Comparison of ENCODE assay signal across 8 cellular contexts in the genomic region with DNA sequence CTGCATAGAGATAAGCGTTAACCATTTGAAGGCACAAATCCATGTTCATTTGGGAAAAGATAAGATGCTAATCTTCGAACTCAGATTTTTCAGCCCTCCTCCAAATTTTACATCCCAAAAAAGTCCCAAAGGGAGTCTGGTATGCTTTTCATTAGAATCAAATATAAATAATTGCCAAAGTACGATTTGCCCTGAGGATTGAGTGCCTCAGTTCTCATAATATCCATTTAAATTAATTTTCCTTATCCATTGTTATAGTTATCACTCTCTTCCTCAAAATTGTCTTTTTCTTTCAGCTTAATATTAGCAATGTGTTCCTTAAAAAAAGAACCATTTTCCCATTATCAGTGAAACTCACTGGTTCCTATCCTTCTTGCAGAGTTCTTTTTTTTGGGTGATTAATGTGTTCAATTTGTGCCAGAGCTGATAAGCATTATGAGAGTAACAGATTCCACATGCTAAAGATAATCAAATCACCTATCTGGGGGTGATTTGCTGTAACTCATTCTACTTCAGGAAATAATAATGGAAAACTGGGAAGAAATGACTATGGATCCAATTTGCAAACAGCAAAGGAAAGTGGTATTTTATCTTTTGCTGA. TPM values are rescaled to one million over a fixed set of nuclear protein-coding genes. Genes with fewer than 3 reads are reported as not detected.
DNase-seq lines count a peak whose midpoint lies in the region; ATAC-seq and TF ChIP-seq lines count a peak whose summit lies in the region.

No MANE protein-coding gene starts in this region.

- H3K27me3 ChIP-seq in gastrocnemius medialis (no peaks in the 10 kb centered on the region), Karpas-422 (ENCODE audit: low read length) (no peaks in the 10 kb centered on the region)

- no peak for ATAC-seq in gastrocnemius medialis
- ATAC-seq in HG03354 (IDR thresholded peaks at IDR 0.05; ENCODE audit: poor library complexity, severe bottlenecking, unreplicated experiment): no peak
- ATAC-seq in GM18505 (IDR thresholded peaks at IDR 0.05; ENCODE audit: unreplicated experiment): no peak

- H3K4me1 ChIP-seq in ES-I3 (ENCODE audit: insufficient read depth, low read length) (peaks cover 9% of the 10 kb centered on the region; the same call in 1 of the 2 replicates), gastrocnemius medialis (peaks cover 6 to 8% of the 10 kb centered on the region in 2 donors), Karpas-422 (ENCODE audit: low read length) (no peaks in the 10 kb centered on the region)

- peak overlapping the region; percentile 75 for H3K9ac ChIP-seq in ES-I3 (ENCODE audit: low read depth, low read length)
- H3K9ac ChIP-seq in Karpas-422 (ENCODE audit: low read length): no peak overlapping the region

- peak overlapping the region; percentile 30 for H3K4me3 ChIP-seq in astrocyte of the spinal cord (ENCODE audit: low read depth, low read length)
- peak overlapping the region; percentile 40 to 54 (median 46) for H3K4me3 ChIP-seq in gastrocnemius medialis
- no peak overlapping the region for H3K4me3 ChIP-seq in Karpas-422 (ENCODE audit: low read length)

- no peak for TF ChIP-seq CTCF in astrocyte of the spinal cord (IDR thresholded peaks at IDR 0.05; ENCODE audit: low read depth, low read length)
- TF ChIP-seq CTCF in gastrocnemius medialis (IDR thresholded peaks at IDR 0.05 in 4 of 5, conservative IDR thresholded peaks at IDR 0.05 in 1 of 5): no peak

- H3K9me3 ChIP-seq in ES-I3 (ENCODE audit: control insufficient read depth, insufficient read depth, low read length): no peaks in the 10 kb centered on the region
- H3K9me3 ChIP-seq in gastrocnemius medialis: no peaks in the 10 kb centered on the region
- H3K9me3 ChIP-seq in Karpas-422 (ENCODE audit: low read length): no peaks in the 10 kb centered on the region

- no peaks in the 10 kb centered on the region for H3K36me3 ChIP-seq in ES-I3 (ENCODE audit: insufficient read depth, low read length)
- H3K36me3 ChIP-seq in gastrocnemius medialis: no peaks in the 10 kb centered on the region
- no peaks in the 10 kb centered on the region for H3K36me3 ChIP-seq in Karpas-422 (ENCODE audit: insufficient read depth, low read length)

- TF ChIP-seq POLR2A in gastrocnemius medialis (IDR thresholded peaks at IDR 0.05): no peak
- no peak for TF ChIP-seq POLR2A in GM18505 (IDR thresholded peaks at IDR 0.05; ENCODE audit: borderline replicate concordance, extremely low read depth, insufficient read depth, insufficient read length)

- intact Hi-C loops in gastrocnemius medialis (cut with DNase I; ENCODE audit: low total_unique reads): loop anchor here (10.0 kb wide), 1 partner anchor 540 kb away; the partner anchor contains the start of gene SPOPL

- no peaks in the 10 kb centered on the region for H4K20me1 ChIP-seq in Karpas-422 (ENCODE audit: insufficient read depth, low read depth, low read length)

- H3K9me2 ChIP-seq in Karpas-422 (replicated peaks; ENCODE audit: insufficient read depth, low read length): no peaks in the 10 kb centered on the region

- H3K79me2 ChIP-seq in Karpas-422 (ENCODE audit: low read length): no peaks in the 10 kb centered on the region

- peak overlapping the region; percentile 52 to 74 (median 58) for H3K27ac ChIP-seq in gastrocnemius medialis
- H3K27ac ChIP-seq in Karpas-422 (ENCODE audit: low read length): no peak overlapping the region

- in situ Hi-C loops in astrocyte of the spinal cord (cut with HindIII; ENCODE audit: low sequenced_read_pairs) (no loop called here), gastrocnemius medialis (cut with MboI; ENCODE audit: low sequenced_read_pairs in 4 of 4) (no loop called here)

- H3K4me2 ChIP-seq in Karpas-422 (ENCODE audit: low read depth, low read length, poor library complexity, severe bottlenecking): no peak overlapping the region

- DNase-seq in astrocyte of the spinal cord (ENCODE audit: low read depth, low spot score): no peak
- DNase-seq in inferior parietal cortex (ENCODE audit: extremely low spot score): peak; percentile 45
- DNase-seq in gastrocnemius medialis: no peak
- no peak for DNase-seq in activated naive CD4-positive, alpha-beta T cell treated with anti-CD3 and anti-CD28 coated beads, Interleukin-2, amount 50 U/mL, for 16 hours
- DNase-seq in Karpas-422: no peak

- no peak overlapping the region for H2AFZ ChIP-seq in Karpas-422 (ENCODE audit: low read length)

RNA-seq across cellular contexts. Expression of gene HNMT, which starts 0.7 kb away (rescaled TPM):
- total RNA-seq in gastrocnemius medialis: 10 to 100 TPM in 1 of 4 donors, 1 to 10 TPM in 3; 7.6 to 21.5 (median 8.8) TPM
- total RNA-seq in Karpas-422 (2014; rRNA removed; shearing (Covaris generic); ENCODE audit: low replicate concordance): not detected in 2 replicates
